ENCODE assay signal across 8 cellular contexts in genomic region chr3:57597240-57597972, GRCh38. TPM values are rescaled to one million over a fixed set of nuclear protein-coding genes. Genes with fewer than 3 reads are reported as not detected.
DNase-seq lines count a peak whose midpoint lies in the region; ATAC-seq and TF ChIP-seq lines count a peak whose summit lies in the region.

TSS of gene ARF4 (minus strand) at chr3:57597344. CDS start at chr3:57597140, 204 bp downstream.

- peak; percentile 42 for TF ChIP-seq CTCF in upper lobe of right lung (IDR thresholded peaks at IDR 0.05)

- DNase-seq in NCI-H1694 treated with DMSO at 0.1 percent for 48 hours (lab: John Stamatoyannopoulos, UW) (peak; percentile 89), T-helper 17 cell (peak; percentile 99 to 100 (median 99)), amygdala (lab: John Stamatoyannopoulos, UW) (peak; percentile 84 to 100 (median 98)), left cardiac atrium (peak; percentile 99), posterior vena cava (ENCODE audit: low spot score) (peak; percentile 100), upper lobe of right lung (peak; percentile 100)

- intact Hi-C loops in left cardiac atrium (cut with DNase I) = loop anchor here (5.0 kb wide), 1 partner anchor 40 kb away; the partner anchor contains the start of gene PDE12 (in 2 of the 2)
- intact Hi-C loops in posterior vena cava (cut with DNase I) = no loop called here
- intact Hi-C loops in upper lobe of right lung (cut with DNase I) = no loop called here

- H3K4me3 Mint-ChIP-seq in T-helper 17 cell = peak within 1 kb of the TSS; percentile 97

- H3K9me3 ChIP-seq in T-helper 17 cell (ENCODE audit: control insufficient read depth, low read length, poor library complexity, severe bottlenecking) = no peaks in the 10 kb centered on the region
- no peaks in the 10 kb centered on the region for H3K9me3 ChIP-seq in upper lobe of right lung

- peaks cover 34% of the 10 kb centered on the region for H3K4me1 Mint-ChIP-seq in T-helper 17 cell

- H3K27ac Mint-ChIP-seq in T-helper 17 cell = peak within 1 kb of the TSS; percentile 99

- H3K27ac ChIP-seq in upper lobe of right lung = peak within 1 kb of the TSS; percentile 99

- ATAC-seq in HG02885 (IDR thresholded peaks at IDR 0.05; ENCODE audit: poor library complexity, unreplicated experiment) = peak; percentile 94
- ATAC-seq in T-helper 17 cell = peak; percentile 87
- ATAC-seq in left cardiac atrium = peak; percentile 95
- peak; percentile 97 for ATAC-seq in upper lobe of right lung

- peaks cover 40% of the 10 kb centered on the region for H3K4me1 ChIP-seq in upper lobe of right lung

- peak; percentile 96 for TF ChIP-seq POLR2A in GM15510 (IDR thresholded peaks at IDR 0.05; ENCODE audit: borderline replicate concordance, extremely low read depth, insufficient read length)

- no peaks in the 10 kb centered on the region for H3K27me3 ChIP-seq in upper lobe of right lung

- peak within 1 kb of the TSS; percentile 94 for H3K4me3 ChIP-seq in upper lobe of right lung

- H3K27me3 Mint-ChIP-seq in T-helper 17 cell = no peaks in the 10 kb centered on the region

- H3K36me3 Mint-ChIP-seq in T-helper 17 cell (ENCODE audit: low read depth) = peaks cover 2% of the 10 kb centered on the region

- H3K36me3 ChIP-seq in upper lobe of right lung = no peaks in the 10 kb centered on the region

RNA-seq across cellular contexts. Expression of gene ARF4, which starts in this region (rescaled TPM):
- total RNA-seq in T-helper 17 cell (10 to 100 TPM; 69.0 to 71.3 TPM), left cardiac atrium (100 to 1,000 TPM in 1 of 2 donors, 10 to 100 TPM in 1; 80.1 to 114 TPM), posterior vena cava (100 to 1,000 TPM; 152 to 191 TPM), upper lobe of right lung (130 TPM)

Comparison
In these comparisons a context has a peak if more than half of its experiments do, and no peak if none do; other contexts are left out.
1. Peak in every context shown above with its lines: DNase-seq, ATAC-seq, H3K4me3 ChIP-seq and H3K27ac ChIP-seq.
2. intact Hi-C loops: an anchor here in left cardiac atrium (5.0 kb wide); none called in posterior vena cava and upper lobe of right lung.